8 cellular contexts compared by ENCODE assay signal in genomic region chrX:47651043-47651905, GRCh38.
DNase-seq lines count a peak whose midpoint lies in the region; ATAC-seq and TF ChIP-seq lines count a peak whose summit lies in the region.

No MANE protein-coding gene starts in this region.

- CTCF ChIA-PET in HEK293 (lab: Yijun Ruan, JAX) = interaction anchor here (0.6 kb wide), 1 partner anchor 1041 kb away, joined by 3 read pairs; no protein-coding TSS in a partner anchor

- H3K27ac ChIP-seq in 22Rv1 (peak overlapping the region; percentile 76), HEK293 (ENCODE audit: extremely low read depth, low read depth, low read length) (peak overlapping the region; percentile 48; the same call in 1 of the 2 replicates), brain microvascular endothelial cell (peak overlapping the region; percentile 59)

- TF ChIP-seq CTCF in 22Rv1 (IDR thresholded peaks at IDR 0.05) = no peak
- TF ChIP-seq CTCF in HEK293 (tag by site-specific recombination; IDR thresholded peaks at IDR 0.05) = no peak
- no peak for TF ChIP-seq CTCF in brain microvascular endothelial cell (IDR thresholded peaks at IDR 0.05; ENCODE audit: low read depth, low read length, missing control alignments)

- in situ Hi-C loops in brain microvascular endothelial cell (cut with HindIII; ENCODE audit: low pct_ligation_motif_present, low sequenced_read_pairs) = no loop called here

- ATAC-seq in HG03039 (IDR thresholded peaks at IDR 0.05; ENCODE audit: unreplicated experiment) (no peak), GM18520 (IDR thresholded peaks at IDR 0.05; ENCODE audit: unreplicated experiment) (no peak)

- H3K36me3 ChIP-seq in HEK293 (ENCODE audit: control insufficient read depth in 2 of 2, insufficient read depth in 1 of 2, low read length in 2 of 2) (peaks cover 13 to 64% of the 10 kb centered on the region in 2 experiments; a peak in 2 of 3 replicates), brain microvascular endothelial cell (replicated peaks) (peaks cover 3% of the 10 kb centered on the region)

- POLR2A ChIA-PET in HEK293 (lab: Yijun Ruan, JAX) = interaction anchor here (0.9 to 1.5 kb wide), 7 partner anchors 21 to 460 kb away, joined by 3 to 16 read pairs (median 4); partner anchors contain the start of gene CDK16

- no peaks in the 10 kb centered on the region for H3K9me3 ChIP-seq in HEK293 (ENCODE audit: control insufficient read depth, insufficient read depth, low read depth, low read length)

- H3K4me3 ChIP-seq in HEK293 (ENCODE audit: low read depth, low read length) = peak overlapping the region; percentile 30
- peak overlapping the region; percentile 42 for H3K4me3 ChIP-seq in brain microvascular endothelial cell (ENCODE audit: low read depth, low read length)

- H3K27me3 ChIP-seq in brain microvascular endothelial cell (replicated peaks) = no peaks in the 10 kb centered on the region

- DNase-seq in brain microvascular endothelial cell (no peak), midbrain (lab: John Stamatoyannopoulos, UW) (peak; percentile 42), epidermal melanocyte (ENCODE audit: insufficient read length, low spot score) (no peak), GM03348 (ENCODE audit: low spot score) (no peak)

- peaks cover 11% of the 10 kb centered on the region for H3K4me1 ChIP-seq in HEK293 (ENCODE audit: control insufficient read depth, insufficient read depth, low read length)

TF ChIP-seq in HEK293, 187 proteins besides CTCF, POLR2A, EP300 and RAD21 (continues in another document):
- no peak for TF ChIP-seq ZNF510 (tag by site-specific recombination; IDR thresholded peaks at IDR 0.05; ENCODE audit: insufficient replicate concordance)
- no peak for TF ChIP-seq ZNF19 (tag by site-specific recombination; IDR thresholded peaks at IDR 0.05; ENCODE audit: low read depth)
- peak; percentile 1; the same call in 1 of the 2 replicates for TF ChIP-seq KLF10 (tag by site-specific recombination; IDR thresholded peaks at IDR 0.05)
- no peak for TF ChIP-seq ZNF398 (tag by site-specific recombination; IDR thresholded peaks at IDR 0.05)
- no peak for TF ChIP-seq ZNF791 (tag by site-specific recombination; IDR thresholded peaks at IDR 0.05)
- no peak for TF ChIP-seq TSHZ1 (tag by site-specific recombination; IDR thresholded peaks at IDR 0.05; ENCODE audit: borderline replicate concordance)
- TF ChIP-seq EGR2 (tag by site-specific recombination; IDR thresholded peaks at IDR 0.05; ENCODE audit: low read depth) = peak; percentile 82; the same call in 1 of the 2 replicates
- no peak for TF ChIP-seq SP7 (tag by site-specific recombination; IDR thresholded peaks at IDR 0.05)
- peak; percentile 75 for TF ChIP-seq ZBTB17 (tag by site-specific recombination; IDR thresholded peaks at IDR 0.05)
- TF ChIP-seq RBAK (tag by site-specific recombination; IDR thresholded peaks at IDR 0.05) = no peak
- no peak for TF ChIP-seq TCF7L2 (IDR thresholded peaks at IDR 0.05; ENCODE audit: borderline replicate concordance, low read depth, low read length)
- TF ChIP-seq ZNF138 (tag by site-specific recombination; IDR thresholded peaks at IDR 0.05; ENCODE audit: borderline replicate concordance) = no peak
- peak; percentile 67 for TF ChIP-seq ZNF341 (tag by site-specific recombination; IDR thresholded peaks at IDR 0.05; ENCODE audit: low read depth)
- no peak for TF ChIP-seq ZNF169 (tag by site-specific recombination; IDR thresholded peaks at IDR 0.05)
- no peak for TF ChIP-seq YY1 (tag by site-specific recombination; IDR thresholded peaks at IDR 0.05)
- no peak for TF ChIP-seq ZNF561 (tag by site-specific recombination; IDR thresholded peaks at IDR 0.05; ENCODE audit: borderline replicate concordance)
- peak; percentile 3; the same call in 1 of the 2 replicates for TF ChIP-seq ZNF629 (tag by site-specific recombination; IDR thresholded peaks at IDR 0.05)
- no peak for TF ChIP-seq ZNF148 (tag by site-specific recombination; IDR thresholded peaks at IDR 0.05; ENCODE audit: borderline replicate concordance)
- TF ChIP-seq ZNF530 (tag by site-specific recombination; IDR thresholded peaks at IDR 0.05; ENCODE audit: low read depth) = no peak
- peak; percentile 85 for TF ChIP-seq ZBTB8A (tag by site-specific recombination; IDR thresholded peaks at IDR 0.05)
- no peak for TF ChIP-seq ZBTB44 (tag by site-specific recombination; IDR thresholded peaks at IDR 0.05)
- TF ChIP-seq ZNF311 (tag by site-specific recombination; IDR thresholded peaks at IDR 0.05; ENCODE audit: borderline replicate concordance) = no peak
- no peak for TF ChIP-seq ZNF211 (tag by site-specific recombination; IDR thresholded peaks at IDR 0.05; ENCODE audit: low read depth)
- TF ChIP-seq ZNF350 (tag by site-specific recombination; IDR thresholded peaks at IDR 0.05) = no peak
- TF ChIP-seq ZNF335 (tag by site-specific recombination; conservative IDR thresholded peaks at IDR 0.05) = peak; percentile 16
- no peak for TF ChIP-seq ZNF558 (tag by site-specific recombination; IDR thresholded peaks at IDR 0.05)
- no peak for TF ChIP-seq ZNF514 (tag by site-specific recombination; IDR thresholded peaks at IDR 0.05)
- TF ChIP-seq HOXC10 (CRISPR knock-in tag; IDR thresholded peaks at IDR 0.05) = 0 out of 2 replicates have a peak, but pooled peaks have one; percentile 7
